In genomic region chr19:18795540-18795939, GRCh38 we compare ENCODE assay signal across 19 cellular contexts. TPM values are rescaled to one million over a fixed set of nuclear protein-coding genes. Genes with fewer than 3 reads are reported as not detected.
DNase-seq lines count a peak whose midpoint lies in the region; ATAC-seq, FAIRE-seq and TF ChIP-seq lines count a peak whose summit lies in the region.
"Had no signal": no experiment of that assay in that cellular context is flagged by ENCODE, and none has a peak within 500 bp of the region (broad histone marks: within the 10 kb centered on the region; RNA-seq: fewer than 3 reads in every experiment).

No MANE protein-coding gene starts in this region.

- TF ChIP-seq CTCF in heart right ventricle (IDR thresholded peaks at IDR 0.05): no peak
- no peak for TF ChIP-seq CTCF in tibial nerve (IDR thresholded peaks at IDR 0.05)

- no peak for TF ChIP-seq POLR2A in tibial nerve (IDR thresholded peaks at IDR 0.05)

- H3K36me3 ChIP-seq in heart right ventricle (no peaks in the 10 kb centered on the region), tibial nerve (no peaks in the 10 kb centered on the region)
- H3K36me3 ChIP-seq: uterus had no signal

- ATAC-seq in heart right ventricle (peak in 6 of 8 donors; percentile 18 to 78 (median 42)), Right ventricle myocardium superior (ENCODE audit: poor library complexity) (no peak), GM18873 (IDR thresholded peaks at IDR 0.05; ENCODE audit: low FRiP score, unreplicated experiment) (no peak)

- no peak for FAIRE-seq in urothelium cell line (lab: Jason Lieb, UNC)
- FAIRE-seq: colon, GM19239, islet of Langerhans had no signal

- no peaks in the 10 kb centered on the region for H3K9me3 ChIP-seq in heart right ventricle
- no peaks in the 10 kb centered on the region for H3K9me3 ChIP-seq in tibial nerve
- H3K9me3 ChIP-seq: uterus had no signal

- DNase-seq in heart right ventricle: no peak
- DNase-seq in Right ventricle myocardium superior: no peak
- peak; percentile 72 for DNase-seq in astrocyte of the hippocampus (ENCODE audit: low read depth, low spot score)
- DNase-seq in islet precursor cell: peak; percentile 77
- DNase-seq in urothelium cell line (ENCODE audit: low spot score): peak; percentile 43
- DNase-seq in D341Med (ENCODE audit: low spot score): no peak
- no peak for DNase-seq in tibial nerve (ENCODE audit: low spot score in 2 of 2)
- DNase-seq: DMS53; KG1; NCI-H187; NCI-H69; RPMI8226; stimulated activated CD4-positive, alpha-beta T cell treated with anti-CD3 and anti-CD28 coated beads, Interleukin-15, amount 100 ng/mL, for 24 hours; uterus had no signal

- peaks cover 15 to 93% (median 83%) of the 10 kb centered on the region in 7 donors for H3K27me3 ChIP-seq in heart right ventricle
- H3K27me3 ChIP-seq in tibial nerve: peaks cover 0 to 76% of the 10 kb centered on the region in 2 donors

- TF ChIP-seq EP300 in tibial nerve (IDR thresholded peaks at IDR 0.05): no peak

- intact Hi-C loops in heart right ventricle (cut with DNase I) (no loop called here), Right ventricle myocardium superior (cut with DNase I) (no loop called here)

- 7 to 12% methylated on average over 21 of the region's 21 CpGs for WGBS in heart right ventricle, 2 donors
- 7 to 13% methylated on average over 9 to 16 of the region's 21 CpGs for WGBS in tibial nerve, 2 donors

- no peak overlapping the region for H3K4me3 ChIP-seq in heart right ventricle
- H3K4me3 ChIP-seq in tibial nerve: no peak overlapping the region
- H3K4me3 ChIP-seq: uterus had no signal

- H3K27ac ChIP-seq in heart right ventricle: no peak overlapping the region
- H3K27ac ChIP-seq in tibial nerve: no peak overlapping the region
- H3K27ac ChIP-seq: uterus had no signal

- H3K4me1 ChIP-seq in heart right ventricle (peaks cover 3 to 16% (median 8%) of the 10 kb centered on the region in 9 donors), tibial nerve (peaks cover 0 to 15% (median 9%) of the 10 kb centered on the region in 4 donors)

RNA-seq across cellular contexts. Expression of gene COMP, which starts 4.4 kb away (rescaled TPM):
- total RNA-seq in heart right ventricle (1 to 10 TPM in 3 of 10 donors, under 1 TPM in 5, not detected in 2; 0.13 to 5.9 (median 0.43) TPM), Right ventricle myocardium superior (not detected), tibial nerve (100 to 1,000 TPM in 1 of 4 donors, 10 to 100 TPM in 3; 14.0 to 117 (median 25.3) TPM)
- 1 to 10 TPM in 1 of 2 donors, under 1 TPM in 1; 0.29 to 2.4 TPM for polyA plus RNA-seq in heart right ventricle
- total RNA-seq: neural crest cell had no signal

RNA-seq across cellular contexts. Expression of gene UPF1, which starts 36.2 kb away (rescaled TPM):
- 10 to 100 TPM; 32.3 to 44.3 (median 37.5) TPM for total RNA-seq in heart right ventricle
- polyA plus RNA-seq in heart right ventricle: 10 to 100 TPM; 25.2 to 36.7 TPM
- 34.2 TPM for total RNA-seq in Right ventricle myocardium superior
- 100 to 1,000 TPM in 1 of 4 donors, 10 to 100 TPM in 3; 75.6 to 117 (median 87.9) TPM for total RNA-seq in tibial nerve

Comparison
In these comparisons a context has a peak if more than half of its experiments do, and no peak if none do; other contexts are left out.
1. ATAC-seq: peak in heart right ventricle (6 of 8); none in Right ventricle myocardium superior (single experiment) and GM18873 (single experiment).
2. DNase-seq: peak in astrocyte of the hippocampus (single experiment), islet precursor cell (single experiment) and urothelium cell line (single experiment); none in heart right ventricle (0 of 2), Right ventricle myocardium superior (single experiment), D341Med (single experiment) and tibial nerve (0 of 2).